ENCODE assay signal across 8 cellular contexts in the genomic region with DNA sequence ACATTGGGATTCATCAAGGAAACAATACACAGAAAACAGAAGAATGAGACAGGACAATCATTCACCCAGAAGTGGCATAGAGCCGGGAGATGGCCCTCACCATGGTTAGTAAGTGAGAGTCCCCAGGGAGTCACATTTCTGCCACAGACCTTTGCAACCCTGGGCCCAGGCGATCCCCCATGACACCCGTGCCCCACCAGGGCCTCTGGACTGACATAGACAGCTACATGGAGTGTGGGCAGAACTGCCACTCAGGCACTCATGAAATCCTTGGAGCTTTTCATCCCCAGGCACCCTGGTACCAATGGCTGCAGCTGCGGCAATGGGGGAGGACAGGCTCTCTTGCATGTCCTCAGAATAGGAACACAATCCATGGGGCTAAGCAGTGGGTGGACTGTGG.
"Had no signal": no experiment of that assay in that cellular context is flagged by ENCODE, and none has a peak within 500 bp of the region (broad histone marks: within the 10 kb centered on the region; RNA-seq: fewer than 3 reads in every experiment).

No MANE protein-coding gene starts in this region.

- FAIRE-seq: H1, H54, HTR-8/SVneo, K562 had no signal

- DNase-seq: H9, HCEC 1CT, IMR-90 had no signal

- H3K4me2 ChIP-seq: GM23338 had no signal

- H3K4me3 ChIP-seq: GM23338, K562 had no signal

- H2AFZ ChIP-seq: GM23338 had no signal

- ATAC-seq: GM23338 had no signal
